Comparison of ENCODE assay signal across 10 cellular contexts in the genomic region with DNA sequence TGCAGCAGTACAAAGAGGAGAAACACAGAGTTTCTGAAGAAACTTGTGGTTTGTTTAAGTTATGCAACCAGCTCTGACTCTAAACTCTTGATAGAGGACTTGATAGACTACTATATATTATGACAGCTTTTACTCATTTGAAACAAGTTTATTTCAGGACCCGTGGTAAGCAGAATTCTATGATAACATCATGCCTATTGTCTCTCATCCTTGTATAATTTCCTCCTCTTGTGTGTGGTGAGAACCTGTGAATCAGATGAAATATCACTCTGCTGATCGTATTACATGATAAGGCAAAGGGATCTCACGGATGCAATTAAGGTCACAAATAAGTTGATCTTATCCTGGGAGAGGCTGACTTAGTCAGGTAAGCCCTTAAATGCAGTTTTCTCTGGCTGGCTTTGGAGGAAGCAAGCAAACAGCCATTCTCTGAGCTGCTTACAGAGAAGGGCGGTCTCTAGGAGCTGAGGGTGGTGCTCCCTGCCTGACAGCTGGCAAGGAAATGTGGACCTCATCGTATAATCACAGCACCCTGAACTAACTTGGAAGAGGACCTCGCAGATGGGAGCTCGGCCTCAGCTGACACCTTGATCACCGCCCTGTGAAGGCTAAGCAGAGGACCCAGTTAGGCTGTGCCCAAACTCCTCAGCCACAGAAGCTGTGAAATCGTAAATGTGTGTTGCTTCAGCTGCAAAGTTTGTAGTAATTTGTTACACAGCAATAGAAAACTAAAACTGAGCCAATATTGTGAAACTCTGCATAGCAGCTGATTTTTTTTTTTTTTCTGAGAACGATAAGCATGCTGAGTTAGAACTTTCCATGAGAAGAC.
DNase-seq lines count a peak whose midpoint lies in the region; ATAC-seq and TF ChIP-seq lines count a peak whose summit lies in the region.
"Had no signal": no experiment of that assay in that cellular context is flagged by ENCODE, and none has a peak within 500 bp of the region (broad histone marks: within the 10 kb centered on the region; RNA-seq: fewer than 3 reads in every experiment).

No MANE protein-coding gene starts in this region.

- TF ChIP-seq CTCF in colonic mucosa (IDR thresholded peaks at IDR 0.05): no peak
- no peak for TF ChIP-seq CTCF in thyroid gland (IDR thresholded peaks at IDR 0.05)
- no peak for TF ChIP-seq CTCF in natural killer cell (IDR thresholded peaks at IDR 0.05)

- no peak for ATAC-seq in natural killer cell
- no peak for ATAC-seq in HG02884 (IDR thresholded peaks at IDR 0.05; ENCODE audit: unreplicated experiment)

- no peak overlapping the region for H3K4me3 ChIP-seq in colonic mucosa
- H3K4me3 ChIP-seq in thyroid gland (replicated peaks in 1 of 3): no peak overlapping the region

- no peak overlapping the region for H3K27ac Mint-ChIP-seq in natural killer cell

- H3K4me1 Mint-ChIP-seq in natural killer cell: peaks cover 0 to 4% of the 10 kb centered on the region in 2 donors

- peaks cover 7% of the 10 kb centered on the region for H3K36me3 Mint-ChIP-seq in natural killer cell

- peaks cover 0 to 2% of the 10 kb centered on the region in 2 donors for H3K9me3 Mint-ChIP-seq in natural killer cell

- WGBS in thyroid gland, 2 donors: 35 to 45% methylated on average over 10 of the region's 10 CpGs

- H3K27me3 Mint-ChIP-seq in natural killer cell (ENCODE audit: low read depth in 2 of 2): peaks cover 2 to 12% of the 10 kb centered on the region in 2 donors

- H3K27me3 ChIP-seq in colonic mucosa (no peaks in the 10 kb centered on the region), thyroid gland (no peaks in the 10 kb centered on the region)

- H3K27ac ChIP-seq in colonic mucosa (peak overlapping the region; percentile 25), thyroid gland (peak overlapping the region; percentile 26 to 55 (median 41))
- H3K27ac ChIP-seq: 22Rv1 had no signal

- H3K36me3 ChIP-seq in colonic mucosa (no peaks in the 10 kb centered on the region), thyroid gland (no peaks in the 10 kb centered on the region)

- H3K4me3 Mint-ChIP-seq in natural killer cell: no peak overlapping the region

- TF ChIP-seq POLR2A in thyroid gland (IDR thresholded peaks at IDR 0.05): peak in 1 of 2 donors; percentile 11

- intact Hi-C loops in colonic mucosa (cut with DNase I) (no loop called here), thyroid gland (cut with DNase I) (no loop called here), natural killer cell (cut with micrococcal nuclease) (no loop called here)

- H3K4me1 ChIP-seq in colonic mucosa: no peaks in the 10 kb centered on the region
- H3K4me1 ChIP-seq in thyroid gland: peaks cover 5 to 7% of the 10 kb centered on the region in 2 donors

- no peaks in the 10 kb centered on the region for H3K9me3 ChIP-seq in colonic mucosa
- H3K9me3 ChIP-seq in thyroid gland: no peaks in the 10 kb centered on the region

- peak; percentile 17 for DNase-seq in DMS 273 (lab: John Stamatoyannopoulos, UW; ENCODE audit: unreplicated experiment)
- no peak for DNase-seq in DMS 273 treated with DMSO at 0.1 percent for 48 hours (lab: John Stamatoyannopoulos, UW)
- DNase-seq in colonic mucosa: peak; percentile 59
- DNase-seq in left kidney (ENCODE audit: low read depth, low spot score): peak; percentile 12
- peak; percentile 50 to 52 for DNase-seq in thyroid gland
- DNase-seq in natural killer cell: no peak
- DNase-seq in AG08396 (ENCODE audit: low spot score): no peak
- DNase-seq: MM.1S had no signal

- H3K9ac ChIP-seq in colonic mucosa (ENCODE audit: low read depth in 2 of 2, low read length in 2 of 2): no peak overlapping the region

Comparison
In these comparisons a context has a peak if more than half of its experiments do, and no peak if none do; other contexts are left out.
1. DNase-seq: peak in DMS 273 (single experiment), colonic mucosa (single experiment), left kidney (single experiment) and thyroid gland (2 of 2); none in DMS 273 treated with DMSO at 0.1 percent for 48 hours (single experiment), natural killer cell (single experiment) and AG08396 (single experiment).